Comparison of ENCODE assay signal across 17 cellular contexts in the genomic region with DNA sequence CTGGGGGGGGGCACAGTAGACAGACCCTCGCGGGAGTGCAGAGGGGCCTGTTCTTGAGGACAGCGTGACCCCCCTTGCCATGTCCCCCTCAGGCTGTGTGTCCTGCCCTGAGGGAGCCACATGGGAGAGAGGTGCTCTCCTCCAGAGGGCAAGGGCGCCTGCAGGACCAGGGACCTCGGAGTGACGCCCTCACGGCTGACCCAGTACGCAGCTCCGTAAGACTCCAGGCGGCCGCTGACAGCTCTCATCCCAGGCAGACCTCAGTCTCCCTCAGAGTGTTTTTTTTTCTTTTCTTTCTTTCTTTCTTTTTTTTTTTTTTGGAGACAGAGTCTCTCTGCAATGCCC. TPM values are rescaled to one million over a fixed set of nuclear protein-coding genes. Genes with fewer than 3 reads are reported as not detected.
DNase-seq lines count a peak whose midpoint lies in the region; ATAC-seq, FAIRE-seq and TF ChIP-seq lines count a peak whose summit lies in the region.
"Had no signal": no experiment of that assay in that cellular context is flagged by ENCODE, and none has a peak within 500 bp of the region (broad histone marks: within the 10 kb centered on the region; RNA-seq: fewer than 3 reads in every experiment).

No MANE protein-coding gene starts in this region.

- ATAC-seq in A549 (peak in 1 of 2 experiments; percentile 14; a peak in 1 of 6 replicates), IMR-90 (ENCODE audit: low read depth) (no peak)
- no peak for ATAC-seq in stimulated activated effector memory CD8-positive, alpha-beta T cell treated with anti-CD3 and anti-CD28 coated beads, Interleukin-12 subunit alpha, Interleukin-12 subunit beta, amount 100 ng/mL, for 72 hours
- ATAC-seq: GM12878 had no signal

- H4K5ac ChIP-seq in IMR-90 (ENCODE audit: low read depth, low read length) = no peak overlapping the region

- no peaks in the 10 kb centered on the region for H3K9me3 Mint-ChIP-seq in stimulated activated effector memory CD8-positive, alpha-beta T cell treated with anti-CD3 and anti-CD28 coated beads, Interleukin-12 subunit alpha, Interleukin-12 subunit beta, amount 100 ng/mL, for 72 hours
- H3K9me3 Mint-ChIP-seq: CD4-positive, alpha-beta memory T cell had no signal

- TF ChIP-seq EP300 in A549 (IDR thresholded peaks at IDR 0.05) = no peak

- H3K14ac ChIP-seq in IMR-90 (replicated peaks; ENCODE audit: low read depth, low read length) = no peak overlapping the region

- TF ChIP-seq RAD21 in A549 (conservative IDR thresholded peaks at IDR 0.05 in 1 of 2, IDR thresholded peaks at IDR 0.05 in 1 of 2) (no peak), IMR-90 (IDR thresholded peaks at IDR 0.05; ENCODE audit: low read length) (no peak)

- no peak overlapping the region; the same call in 1 of the 2 replicates for H4K91ac ChIP-seq in IMR-90 (ENCODE audit: insufficient read depth, low read depth, low read length)

- POLR2A ChIA-PET in A549 (lab: Yijun Ruan, JAX) = interaction anchor here (0.6 to 1.1 kb wide), 2 partner anchors 94 to 110 kb away, joined by 3 to 8 read pairs; a partner anchor contains a TSS
- POLR2A ChIA-PET in IMR-90 (lab: Charles Lee; ENCODE audit: unreplicated experiment) = no interaction called here

- no peak overlapping the region for H3K56ac ChIP-seq in IMR-90 (ENCODE audit: extremely low read depth, insufficient read depth, low read length)

- TF ChIP-seq CTCF in A549 (IDR thresholded peaks at IDR 0.05) = no peak
- TF ChIP-seq CTCF in IMR-90 (conservative IDR thresholded peaks at IDR 0.05; ENCODE audit: low read depth, low read length) = no peak
- TF ChIP-seq CTCF in kidney (IDR thresholded peaks at IDR 0.05; ENCODE audit: borderline replicate concordance, extremely low read depth, insufficient read depth) = no peak

- CTCF ChIA-PET in A549 (lab: Yijun Ruan, JAX) = interaction anchor here (0.6 to 3.0 kb wide), 6 partner anchors 12 to 291 kb away, joined by 3 to 12 read pairs (median 4); a partner anchor contains a TSS
- CTCF ChIA-PET in IMR-90 (lab: Yijun Ruan, JAX) = no interaction called here

- H3K18ac ChIP-seq in IMR-90 (ENCODE audit: low read depth, low read length) = no peak overlapping the region

- peak overlapping the region; percentile 32 for H2AFZ ChIP-seq in IMR-90 (replicated peaks; ENCODE audit: low read length, poor library complexity)

- no peak for FAIRE-seq in A549 (lab: Jason Lieb, UNC)
- no peak for FAIRE-seq in kidney (lab: Jason Lieb, UNC)
- FAIRE-seq: GM12878 had no signal

- WGBS in A549 (ENCODE audit: missing lambda C conversion rate) = 86% methylated on average over 9 of the region's 11 CpGs
- 72% methylated on average over 9 of the region's 11 CpGs; no CpG with 5 or more reads in 1 of the 2 experiments for WGBS in IMR-90 (ENCODE audit: extremely low coverage in 2 of 2, insufficient read length in 1 of 2), 2 experiments

- no peak overlapping the region for H3K4me3 ChIP-seq in A549
- no peak overlapping the region for H3K4me3 ChIP-seq in IMR-90 (ENCODE audit: insufficient read depth, low read depth, low read length)
- H3K4me3 ChIP-seq in kidney (ENCODE audit: low read length in 2 of 2) = no peak overlapping the region
- H3K4me3 ChIP-seq: GM12878 had no signal

- no peak overlapping the region for H2BK120ac ChIP-seq in IMR-90 (ENCODE audit: low read depth, low read length)

- H2BK20ac ChIP-seq in IMR-90 (ENCODE audit: low read depth, low read length) = no peak overlapping the region

- H3K27me3 ChIP-seq in IMR-90 (ENCODE audit: control insufficient read depth, insufficient read depth, low read length) = no peaks in the 10 kb centered on the region

- H4K20me1 ChIP-seq in IMR-90 (ENCODE audit: insufficient read depth, low read length) = peaks cover under 1% of the 10 kb centered on the region

- no peak overlapping the region for H2AK9ac ChIP-seq in IMR-90 (replicated peaks; ENCODE audit: low read depth, low read length, poor library complexity)

- H3K4me3 Mint-ChIP-seq in stimulated activated effector memory CD8-positive, alpha-beta T cell treated with anti-CD3 and anti-CD28 coated beads, Interleukin-12 subunit alpha, Interleukin-12 subunit beta, amount 100 ng/mL, for 72 hours = no peak overlapping the region
- H3K4me3 Mint-ChIP-seq: CD4-positive, alpha-beta memory T cell had no signal

- H3K79me1 ChIP-seq in IMR-90 (ENCODE audit: low read depth in 1 of 2, low read length in 2 of 2) = no peaks in the 10 kb centered on the region; a peak in 1 of 4 replicates

- no peak overlapping the region for H4K8ac ChIP-seq in IMR-90 (ENCODE audit: low read depth in 2 of 2, low read length in 2 of 2)

- 0 out of 2 replicates have a peak, but pooled peaks cover 3% of the 10 kb centered on the region for H3K9me1 ChIP-seq in IMR-90 (ENCODE audit: insufficient read depth, low read length)

- in situ Hi-C loops in IMR-90 (cut with MboI; ENCODE audit: low sequenced_read_pairs) = no loop called here

- H3K23ac ChIP-seq in IMR-90 (ENCODE audit: low read depth, low read length) = no peak overlapping the region

- H3K27ac Mint-ChIP-seq in stimulated activated effector memory CD8-positive, alpha-beta T cell treated with anti-CD3 and anti-CD28 coated beads, Interleukin-12 subunit alpha, Interleukin-12 subunit beta, amount 100 ng/mL, for 72 hours = peak overlapping the region; percentile 40
- H3K27ac Mint-ChIP-seq: CD4-positive, alpha-beta memory T cell had no signal

- no TSS peak for BruUV-seq in IMR-90 (replicated peaks; lab: Mats Ljungman, UMichigan)

- H2AK5ac ChIP-seq in IMR-90 (ENCODE audit: low read depth, low read length) = peak overlapping the region; percentile 67; the same call in 1 of the 2 replicates

- H3K4me1 ChIP-seq in A549 = peaks cover 7% of the 10 kb centered on the region
- H3K4me1 ChIP-seq in IMR-90 (ENCODE audit: control insufficient read depth, insufficient read depth, low read length) = peaks cover 8% of the 10 kb centered on the region
- no peaks in the 10 kb centered on the region for H3K4me1 ChIP-seq in kidney (ENCODE audit: control insufficient read depth in 1 of 2, insufficient read depth in 1 of 2, low read depth in 1 of 2, low read length in 2 of 2)

- dilution Hi-C loops in IMR-90 (cut with HindIII; ENCODE audit: low sequenced_read_pairs, unreplicated experiment) = no loop called here

- H3K4ac ChIP-seq in IMR-90 (ENCODE audit: low read depth, low read length) = no peak overlapping the region

- H3K9me3 ChIP-seq in A549 (no peaks in the 10 kb centered on the region), IMR-90 (ENCODE audit: control insufficient read depth, insufficient read depth, low read length) (no peaks in the 10 kb centered on the region), kidney (ENCODE audit: control insufficient read depth in 1 of 2, low read length in 2 of 2) (no peaks in the 10 kb centered on the region)
- H3K9me3 ChIP-seq: Caco-2 had no signal

- H3K36me3 Mint-ChIP-seq in stimulated activated effector memory CD8-positive, alpha-beta T cell treated with anti-CD3 and anti-CD28 coated beads, Interleukin-12 subunit alpha, Interleukin-12 subunit beta, amount 100 ng/mL, for 72 hours = peaks cover 18% of the 10 kb centered on the region

- TF ChIP-seq POLR2A in A549 (IDR thresholded peaks at IDR 0.05; ENCODE audit: low read length) (no peak), IMR-90 (IDR thresholded peaks at IDR 0.05; ENCODE audit: low read depth, low read length) (no peak)

- no peak for DNase-seq in A549 (ENCODE audit: low read depth in 1 of 2, low spot score in 1 of 2)
- DNase-seq in IMR-90 = no peak
- DNase-seq in kidney = peak; percentile 71
- no peak for DNase-seq in stimulated activated effector memory CD8-positive, alpha-beta T cell treated with anti-CD3 and anti-CD28 coated beads, Interleukin-12 subunit alpha, Interleukin-12 subunit beta, amount 100 ng/mL, for 72 hours (ENCODE audit: low spot score in 2 of 2)
- DNase-seq in DMS 273 treated with DMSO at 0.1 percent for 48 hours (lab: John Stamatoyannopoulos, UW) = no peak
- DNase-seq in NCI-H2227 treated with DMSO at 0.1 percent for 48 hours (lab: John Stamatoyannopoulos, UW) = no peak
- DNase-seq in NCI-H1694 treated with DMSO at 0.1 percent for 48 hours (lab: John Stamatoyannopoulos, UW) = no peak
- DNase-seq: C1 segment of cervical spinal cord; CD4-positive, alpha-beta memory T cell; DMS79; GDM1; GOT3; H7 had no signal

- H3K36me3 ChIP-seq in IMR-90 (ENCODE audit: control insufficient read depth, insufficient read depth, low read length) (peaks cover 4% of the 10 kb centered on the region; the same call in 1 of the 2 replicates), kidney (ENCODE audit: control insufficient read depth in 1 of 2, insufficient read depth in 2 of 2, low read length in 2 of 2) (no peaks in the 10 kb centered on the region)

- H3K9ac ChIP-seq in IMR-90 (ENCODE audit: low read depth, low read length) = no peak overlapping the region
- no peak overlapping the region for H3K9ac ChIP-seq in kidney (ENCODE audit: low read length in 2 of 2)

- 0 out of 3 replicates have a peak overlapping the region, but pooled peaks have one; percentile 10 for H3K4me2 ChIP-seq in A549
- no peak overlapping the region for H3K4me2 ChIP-seq in IMR-90 (ENCODE audit: low read depth, low read length)

- intact Hi-C loops in IMR-90 (cut with micrococcal nuclease) (no loop called here), kidney (cut with DNase I) (no loop called here)

- H2BK15ac ChIP-seq in IMR-90 (ENCODE audit: low read depth, low read length) = no peak overlapping the region

- H3K27ac ChIP-seq in A549 (peak overlapping the region in 1 of 2 experiments; percentile 70; a peak in 2 of 6 replicates), IMR-90 (ENCODE audit: insufficient read depth, low read length) (0 out of 2 replicates have a peak overlapping the region, but pooled peaks have one; percentile 9), kidney (ENCODE audit: low read depth in 2 of 2, low read length in 2 of 2) (no peak overlapping the region)

- H3K4me1 Mint-ChIP-seq in stimulated activated effector memory CD8-positive, alpha-beta T cell treated with anti-CD3 and anti-CD28 coated beads, Interleukin-12 subunit alpha, Interleukin-12 subunit beta, amount 100 ng/mL, for 72 hours = peaks cover 23% of the 10 kb centered on the region

- H2BK5ac ChIP-seq in IMR-90 (ENCODE audit: low read depth, low read length, poor library complexity, severe bottlenecking) = no peak overlapping the region

RNA-seq across cellular contexts. Expression of a gene that starts 27.3 kb away (rescaled TPM):
- polyA plus RNA-seq in A549 (2011; rRNA removed) = 3.3 and 3.4 TPM in 2 replicates
- 2.3 and 4.1 TPM in 2 replicates for polyA plus RNA-seq in A549 (2012; cell fraction: cytosol; rRNA removed)
- 11.3 and 14.6 TPM in 2 replicates for polyA plus RNA-seq in A549 (2012; cell fraction: nucleus; rRNA removed)
- polyA plus RNA-seq in A549 (2017; fragmentation: RNase III; extraction: RNeasy Plus Mini Kit Qiagen cat#74134 plus additional on column Dnase treatment) = 4.0 to 5.4 TPM (median 4.5 TPM) in 3 replicates
- polyA minus RNA-seq in A549 (2011; rRNA and poly(A)+ RNA removed) = 2.5 and 3.5 TPM in 2 replicates
- 1.1 and 1.7 TPM in 2 replicates for total RNA-seq in IMR-90 (2012; rRNA removed)
- 7.4 and 10.2 TPM in 2 replicates for polyA plus RNA-seq in IMR-90 (2012; rRNA removed)
- 5.4 and 9.9 TPM in 2 replicates for polyA plus RNA-seq in IMR-90 (2012; cell fraction: cytosol; rRNA removed)
- polyA plus RNA-seq in IMR-90 (2012; cell fraction: nucleus; rRNA removed; ENCODE audit: low replicate concordance) = 24.4 and 50.7 TPM in 2 replicates
- 44.5 TPM for total RNA-seq in kidney
- polyA plus RNA-seq in kidney (ENCODE audit: insufficient read depth, low read depth, low replicate concordance) = 18.9 TPM

RNA-seq across cellular contexts. Expression of a gene that starts 27.6 kb away (rescaled TPM):
- polyA plus RNA-seq in A549 (2011; rRNA removed) (0.44 and 0.58 TPM in 2 replicates), A549 (2017; fragmentation: RNase III; extraction: RNeasy Plus Mini Kit Qiagen cat#74134 plus additional on column Dnase treatment) (1.1 to 1.9 TPM (median 1.5 TPM) in 3 replicates), IMR-90 (2012; rRNA removed) (0.16 and 0.17 TPM in 2 replicates), kidney (ENCODE audit: insufficient read depth, low read depth, low replicate concordance) (19.1 TPM)
- polyA plus RNA-seq in A549 (2012; cell fraction: cytosol; rRNA removed) = 0.63 and 1.1 TPM in 2 replicates
- polyA plus RNA-seq in A549 (2012; cell fraction: nucleus; rRNA removed) = 3.9 and 6.1 TPM in 2 replicates
- 0.19 and 0.33 TPM in 2 replicates for polyA minus RNA-seq in A549 (2011; rRNA and poly(A)+ RNA removed)
- total RNA-seq in IMR-90 (2012; rRNA removed) (not detected in 2 replicates), kidney (21.8 TPM)
- polyA plus RNA-seq in IMR-90 (2012; cell fraction: cytosol; rRNA removed) = 0.08 and 0.25 TPM in 2 replicates
- 1.3 and 3.4 TPM in 2 replicates for polyA plus RNA-seq in IMR-90 (2012; cell fraction: nucleus; rRNA removed; ENCODE audit: low replicate concordance)
- total RNA-seq: GM12878 had no signal

RNA-seq across cellular contexts. Expression of a gene that starts 45.5 kb away (rescaled TPM):
- 0.18 and 0.22 TPM in 2 replicates for polyA plus RNA-seq in A549 (2011; rRNA removed)
- polyA plus RNA-seq in A549 (2012; cell fraction: cytosol; rRNA removed) = 0.22 and 0.29 TPM in 2 replicates
- 3.6 TPM in 2 replicates for polyA plus RNA-seq in A549 (2012; cell fraction: nucleus; rRNA removed)
- 0.21 to 0.41 TPM (median 0.36 TPM) in 3 replicates for polyA plus RNA-seq in A549 (2017; fragmentation: RNase III; extraction: RNeasy Plus Mini Kit Qiagen cat#74134 plus additional on column Dnase treatment)
- 0.08 TPM in 1 of 2 replicates, not detected in the other for polyA minus RNA-seq in A549 (2011; rRNA and poly(A)+ RNA removed)
- total RNA-seq in IMR-90 (2012; rRNA removed) = not detected in 2 replicates
- 0.07 TPM in 2 replicates for polyA plus RNA-seq in IMR-90 (2012; rRNA removed)
- 0.06 and 0.11 TPM in 2 replicates for polyA plus RNA-seq in IMR-90 (2012; cell fraction: cytosol; rRNA removed)
- polyA plus RNA-seq in IMR-90 (2012; cell fraction: nucleus; rRNA removed; ENCODE audit: low replicate concordance) = 0.37 and 0.78 TPM in 2 replicates
- total RNA-seq in kidney = 5.2 TPM
- polyA plus RNA-seq in kidney (ENCODE audit: insufficient read depth, low read depth, low replicate concordance) = 5.0 TPM
- total RNA-seq: A673; CD4-positive, alpha-beta memory T cell; GM12878 had no signal
- polyA plus RNA-seq: BJ; CD4-positive, alpha-beta memory T cell; GM12878 had no signal
